8 cellular contexts compared by ENCODE assay signal in the genomic region with DNA sequence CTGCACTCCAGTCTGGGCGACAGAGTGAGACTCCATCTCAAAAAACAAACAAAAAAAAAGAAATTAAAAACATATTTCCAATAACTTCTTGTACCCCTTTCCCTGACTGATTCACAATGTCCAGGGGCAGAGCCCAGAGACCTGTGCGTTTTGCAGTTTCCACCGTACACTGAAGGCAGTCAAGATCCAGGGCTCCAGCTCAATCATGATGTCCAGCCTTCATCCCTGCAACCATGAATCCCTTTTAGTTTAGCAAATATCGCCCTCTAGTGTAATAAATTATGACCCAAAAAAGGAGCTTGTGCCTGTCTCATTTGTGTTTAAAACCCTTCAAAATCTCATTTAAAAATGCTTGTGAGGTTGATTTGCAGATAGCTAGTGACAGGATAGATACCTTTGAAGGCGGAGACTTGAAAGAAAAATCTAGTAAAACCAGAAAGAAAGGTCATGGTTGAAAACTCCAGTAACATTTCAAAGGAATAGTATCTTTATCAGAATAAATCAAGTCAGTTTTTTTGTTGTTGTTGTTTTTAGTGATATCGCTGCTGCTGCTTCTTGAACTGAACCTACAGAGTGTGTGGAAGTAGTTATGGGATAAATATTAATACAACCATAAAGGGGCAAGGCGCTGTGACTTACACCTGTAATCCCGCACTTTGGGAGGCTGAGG. TPM values are rescaled to one million over a fixed set of nuclear protein-coding genes. Genes with fewer than 3 reads are reported as not detected.
DNase-seq lines count a peak whose midpoint lies in the region; ATAC-seq and TF ChIP-seq lines count a peak whose summit lies in the region.

No MANE protein-coding gene starts in this region.

- H3K27ac ChIP-seq in cardiac muscle cell (no peak overlapping the region), right cardiac atrium (ENCODE audit: low read length) (no peak overlapping the region), coronary artery (no peak overlapping the region)

- H3K27me3 ChIP-seq in cardiac muscle cell = no peaks in the 10 kb centered on the region
- no peaks in the 10 kb centered on the region for H3K27me3 ChIP-seq in right cardiac atrium (ENCODE audit: control insufficient read depth, insufficient read depth)

- intact Hi-C loops in right cardiac atrium (cut with DNase I) = loop anchor here (2.0 to 10.0 kb wide), 5 partner anchors 69 to 219 kb away; a partner anchor contains a TSS

- no peaks in the 10 kb centered on the region for H3K36me3 ChIP-seq in cardiac muscle cell

- H3K4me3 ChIP-seq in cardiac muscle cell = no peak overlapping the region
- H3K4me3 ChIP-seq in right cardiac atrium (ENCODE audit: low read length) = no peak overlapping the region
- H3K4me3 ChIP-seq in coronary artery = no peak overlapping the region

- TF ChIP-seq CTCF in cardiac muscle cell (IDR thresholded peaks at IDR 0.05; ENCODE audit: low read depth, low read length) (peak; percentile 56), coronary artery (IDR thresholded peaks at IDR 0.05) (peak; percentile 34)

- 42% methylated on average over 8 of the region's 8 CpGs for WGBS in right cardiac atrium

- DNase-seq in cardiac muscle cell (ENCODE audit: low read depth in 1 of 2, low spot score in 1 of 2) (peak; percentile 70 to 80), right cardiac atrium (no peak), LoVo (ENCODE audit: low spot score) (peak; percentile 71), OCI-M2 (lab: John Stamatoyannopoulos, UW; ENCODE audit: unreplicated experiment) (peak; percentile 38), coronary artery (ENCODE audit: low spot score) (no peak), myocyte (ENCODE audit: low read depth) (peak; percentile 80)
- no peak for DNase-seq in stimulated activated CD4-positive, alpha-beta T cell treated with anti-CD3 and anti-CD28 coated beads, Interleukin-4, amount 100 ng/mL, for 1 hour

- H3K9me3 ChIP-seq in cardiac muscle cell (ENCODE audit: low read depth) = no peaks in the 10 kb centered on the region
- H3K9me3 ChIP-seq in right cardiac atrium (ENCODE audit: control insufficient read depth, low read length) = no peaks in the 10 kb centered on the region

- ATAC-seq in right cardiac atrium (no peak), GM21367 (IDR thresholded peaks at IDR 0.05; ENCODE audit: unreplicated experiment) (no peak)

- H3K4me1 ChIP-seq in cardiac muscle cell (ENCODE audit: low read depth) (peaks cover 4% of the 10 kb centered on the region), right cardiac atrium (ENCODE audit: control insufficient read depth, insufficient read depth, low read length) (no peaks in the 10 kb centered on the region)

RNA-seq across cellular contexts. Expression of a gene that starts 3.7 kb away (rescaled TPM):
- total RNA-seq in cardiac muscle cell (6.6 and 8.9 TPM in 2 replicates), right cardiac atrium (10 to 100 TPM in 2 of 4 donors, 1 to 10 TPM in 2; 8.9 to 11.4 (median 10.0) TPM), myocyte (4.0 and 5.6 TPM in 2 replicates)
- polyA plus RNA-seq in cardiac muscle cell (12.4 and 17.9 TPM in 2 replicates), right cardiac atrium (3.3 TPM)
- polyA plus RNA-seq in myocyte (2012) = 7.3 TPM

Comparison
In these comparisons a context has a peak if more than half of its experiments do, and no peak if none do; other contexts are left out.
1. DNase-seq: peak in cardiac muscle cell (2 of 2), LoVo (single experiment), OCI-M2 (single experiment) and myocyte (single experiment); none in right cardiac atrium (0 of 3), coronary artery (single experiment) and stimulated activated CD4-positive, alpha-beta T cell treated with anti-CD3 and anti-CD28 coated beads, Interleukin-4, amount 100 ng/mL, for 1 hour (single experiment).